ENCODE assay signal across 8 cellular contexts in the genomic region with DNA sequence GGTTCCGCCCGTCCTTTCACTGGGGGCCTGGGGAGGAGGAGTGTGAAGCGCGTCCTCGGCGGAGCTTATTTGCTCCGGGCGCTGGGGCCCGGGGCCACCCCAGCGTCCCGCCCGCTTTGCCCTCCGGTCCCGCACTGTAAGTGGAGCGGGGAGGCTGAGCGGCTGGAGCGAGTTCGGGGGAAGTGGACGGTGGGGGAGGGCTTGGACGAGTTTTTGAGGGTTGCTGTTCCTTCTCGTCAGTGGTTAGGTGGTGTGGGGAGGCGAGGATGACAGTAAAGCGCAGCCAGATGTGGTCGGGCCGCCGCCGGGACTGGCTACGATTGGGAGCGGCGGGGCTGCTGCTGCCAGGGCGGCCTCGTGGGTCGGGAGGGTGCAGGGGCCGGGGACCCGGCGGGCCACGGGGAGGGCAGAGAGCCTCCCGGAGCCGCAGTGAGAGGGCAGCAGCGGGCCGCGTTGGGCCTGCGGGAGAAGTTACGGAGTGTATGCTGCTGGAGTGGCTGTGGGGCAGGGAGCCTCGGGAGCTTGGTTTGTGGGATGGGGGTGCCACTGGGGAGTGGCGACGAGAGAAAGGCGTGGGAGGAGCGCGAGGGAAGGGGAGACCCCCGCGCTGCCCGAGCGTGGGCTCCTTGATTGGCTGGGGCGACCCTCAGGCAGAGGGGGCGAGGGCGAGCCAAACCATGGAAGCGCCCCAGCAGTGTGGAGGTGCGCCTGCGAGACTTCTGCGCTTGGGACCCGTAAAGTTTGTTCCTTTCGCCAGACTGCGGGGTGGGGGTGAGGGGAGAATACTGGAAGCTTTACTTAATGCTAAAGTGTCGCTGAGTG. TPM values are rescaled to one million over a fixed set of nuclear protein-coding genes. Genes with fewer than 3 reads are reported as not detected.
DNase-seq lines count a peak whose midpoint lies in the region; ATAC-seq and TF ChIP-seq lines count a peak whose summit lies in the region.

No MANE protein-coding gene starts in this region.

- peak overlapping the region; percentile 75 for H3K4me3 ChIP-seq in AG04450 (ENCODE audit: low read depth, low read length)
- peak overlapping the region; percentile 53 for H3K4me3 ChIP-seq in HFF-Myc (replicated peaks; ENCODE audit: low read depth, low read length)
- H3K4me3 ChIP-seq in SJCRH30: peak overlapping the region; percentile 96
- peak overlapping the region; percentile 86 for H3K4me3 ChIP-seq in fibroblast of pulmonary artery (replicated peaks; ENCODE audit: low read depth, low read length)

- TF ChIP-seq CTCF in AG04450 (IDR thresholded peaks at IDR 0.05; ENCODE audit: low read depth, low read length): peak; percentile 57
- TF ChIP-seq CTCF in HFF-Myc (IDR thresholded peaks at IDR 0.05; ENCODE audit: low read depth, low read length, missing control alignments): peak; percentile 15
- peak; percentile 40 for TF ChIP-seq CTCF in fibroblast of pulmonary artery (IDR thresholded peaks at IDR 0.05; ENCODE audit: low read length, missing control alignments)
- TF ChIP-seq CTCF in nephron progenitor cell (IDR thresholded peaks at IDR 0.05): no peak

- no peak overlapping the region for H3K27ac ChIP-seq in AG04450 (ENCODE audit: low read depth, low read length)
- H3K27ac ChIP-seq in SJCRH30: peak overlapping the region; percentile 96

- H3K4me1 ChIP-seq in SJCRH30: peaks cover 9% of the 10 kb centered on the region; the same call in 1 of the 2 replicates

- H3K36me3 ChIP-seq in SJCRH30: no peaks in the 10 kb centered on the region

- CTCF ChIA-PET in AG04450 (lab: Charles Lee): interaction anchor here (0.6 to 1.3 kb wide), 5 partner anchors 15 to 717 kb away, joined by 3 to 8 read pairs (median 3); no protein-coding TSS in a partner anchor
- CTCF ChIA-PET in activated CD4-positive, alpha-beta memory T cell treated with anti-CD3 and anti-CD28 coated beads for 36 hours (lab: Charles Lee): no interaction called here

- peak overlapping the region; percentile 97 for H3K27ac Mint-ChIP-seq in nephron progenitor cell
- H3K27ac Mint-ChIP-seq in activated CD4-positive, alpha-beta memory T cell treated with anti-CD3 and anti-CD28 coated beads for 36 hours: no peak overlapping the region

- H3K27me3 ChIP-seq in AG04450 (ENCODE audit: control insufficient read depth, insufficient read depth, low read length): peaks cover 4% of the 10 kb centered on the region
- H3K27me3 ChIP-seq in SJCRH30: no peaks in the 10 kb centered on the region

- POLR2A ChIA-PET in AG04450 (lab: Yijun Ruan, JAX): no interaction called here
- POLR2A ChIA-PET in activated CD4-positive, alpha-beta memory T cell treated with anti-CD3 and anti-CD28 coated beads for 36 hours (lab: Charles Lee): no interaction called here

- no peaks in the 10 kb centered on the region for H3K9me3 Mint-ChIP-seq in nephron progenitor cell
- H3K9me3 Mint-ChIP-seq in activated CD4-positive, alpha-beta memory T cell treated with anti-CD3 and anti-CD28 coated beads for 36 hours: no peaks in the 10 kb centered on the region

- DNase-seq in AG04450 (ENCODE audit: low read depth, low spot score) (no peak), HFF-Myc (ENCODE audit: extremely low read depth, low read depth) (no peak), SJCRH30 (peak; percentile 83 to 86), fibroblast of pulmonary artery (ENCODE audit: low read depth) (peak; percentile 77), nephron progenitor cell (peak; percentile 72)
- DNase-seq in activated CD4-positive, alpha-beta memory T cell treated with anti-CD3 and anti-CD28 coated beads for 36 hours: no peak

- H3K4me1 Mint-ChIP-seq in nephron progenitor cell: peaks cover 56% of the 10 kb centered on the region
- H3K4me1 Mint-ChIP-seq in activated CD4-positive, alpha-beta memory T cell treated with anti-CD3 and anti-CD28 coated beads for 36 hours (ENCODE audit: low read depth): peaks cover 3% of the 10 kb centered on the region

- H3K4me3 Mint-ChIP-seq in nephron progenitor cell: peak overlapping the region; percentile 98
- H3K4me3 Mint-ChIP-seq in activated CD4-positive, alpha-beta memory T cell treated with anti-CD3 and anti-CD28 coated beads for 36 hours: no peak overlapping the region

- intact Hi-C loops in activated CD4-positive, alpha-beta memory T cell treated with anti-CD3 and anti-CD28 coated beads for 36 hours (cut with micrococcal nuclease): no loop called here

- H3K9me3 ChIP-seq in AG04450 (ENCODE audit: control insufficient read depth, insufficient read depth, low read length) (no peaks in the 10 kb centered on the region; the same call in 1 of the 2 replicates), SJCRH30 (replicated peaks) (no peaks in the 10 kb centered on the region)

- peaks cover 3% of the 10 kb centered on the region for H3K27me3 Mint-ChIP-seq in nephron progenitor cell (ENCODE audit: low read depth, poor library complexity)
- peaks cover 32% of the 10 kb centered on the region for H3K27me3 Mint-ChIP-seq in activated CD4-positive, alpha-beta memory T cell treated with anti-CD3 and anti-CD28 coated beads for 36 hours

- no peaks in the 10 kb centered on the region for H3K36me3 Mint-ChIP-seq in nephron progenitor cell (ENCODE audit: low read depth)
- H3K36me3 Mint-ChIP-seq in activated CD4-positive, alpha-beta memory T cell treated with anti-CD3 and anti-CD28 coated beads for 36 hours: peaks cover 2% of the 10 kb centered on the region

- ATAC-seq in GM19455 (IDR thresholded peaks at IDR 0.05; ENCODE audit: unreplicated experiment) (no peak), HG03108 (IDR thresholded peaks at IDR 0.05; ENCODE audit: unreplicated experiment) (no peak)

RNA-seq across cellular contexts. Expression of a gene that starts 2.1 kb away (rescaled TPM):
- 22.7 and 24.8 TPM in 2 replicates for polyA plus RNA-seq in AG04450 (2011; rRNA removed)
- polyA minus RNA-seq in AG04450 (2011; rRNA and poly(A)+ RNA removed): 30.4 and 35.0 TPM in 2 replicates
- 90.3 and 98.0 TPM in 2 replicates for total RNA-seq in SJCRH30 (2014; rRNA removed; shearing (Covaris generic))
- total RNA-seq in activated CD4-positive, alpha-beta memory T cell treated with anti-CD3 and anti-CD28 coated beads for 36 hours: not detected

Comparison
In these comparisons a context has a peak if more than half of its experiments do, and no peak if none do; other contexts are left out.
1. DNase-seq: peak in SJCRH30 (2 of 2), fibroblast of pulmonary artery (single experiment) and nephron progenitor cell (single experiment); none in AG04450 (single experiment), HFF-Myc (single experiment) and activated CD4-positive, alpha-beta memory T cell treated with anti-CD3 and anti-CD28 coated beads for 36 hours (single experiment).
2. RNA of a gene that starts 2.1 kb away (total RNA-seq): 90.3 to 98.0 TPM in SJCRH30; not detected in activated CD4-positive, alpha-beta memory T cell treated with anti-CD3 and anti-CD28 coated beads for 36 hours; every median in the first group is over 10 times any median in the second.
3. Peak in every context shown above with its lines, with median percentiles within 50 percentile points of each other: H3K4me3 ChIP-seq.